21 cellular contexts compared by ENCODE assay signal in genomic region chr20:46743088-46743487, GRCh38. TPM values are rescaled to one million over a fixed set of nuclear protein-coding genes. Genes with fewer than 3 reads are reported as not detected.
A peak's percentile ranks its signal among the peaks of the same experiment; 100 is the strongest.
DNase-seq lines count a peak whose midpoint lies in the region; ATAC-seq, FAIRE-seq and TF ChIP-seq lines count a peak whose summit lies in the region.
"Had no signal": no experiment of that assay in that cellular context is flagged by ENCODE, and none has a peak within 500 bp of the region (broad histone marks: within the 10 kb centered on the region; RNA-seq: fewer than 3 reads in every experiment).

No MANE protein-coding gene starts in this region.

- H3K4me1 ChIP-seq in endodermal cell (ENCODE audit: control insufficient read depth, insufficient read depth, low read length) (no peaks in the 10 kb centered on the region), mesendoderm (ENCODE audit: control insufficient read depth, low read depth, low read length) (no peaks in the 10 kb centered on the region), smooth muscle cell (ENCODE audit: low read depth) (no peaks in the 10 kb centered on the region)
- H3K4me1 ChIP-seq: BLaER1 had no signal

- H2BK15ac ChIP-seq in mesendoderm (replicated peaks; ENCODE audit: low read depth): no peak overlapping the region

- no peak overlapping the region for H2BK120ac ChIP-seq in mesendoderm (ENCODE audit: low read depth, low read length)

- FAIRE-seq in HTR-8/SVneo (lab: Jason Lieb, UNC): peak; percentile 4
- FAIRE-seq: GM19239 had no signal

- 50 to 63% methylated on average over 5 of the region's 5 CpGs for WGBS in endodermal cell (ENCODE audit: insufficient coverage in 1 of 2, insufficient read length in 1 of 2), 2 experiments
- no CpG with 5 or more reads among the region's 5 CpGs for WGBS in mesendoderm (ENCODE audit: extremely low coverage, insufficient coverage, low lambda C conversion rate)
- WGBS in smooth muscle cell (ENCODE audit: low lambda C conversion rate): 39% methylated on average over 5 of the region's 5 CpGs

- H3K27ac Mint-ChIP-seq in endodermal cell: no peak overlapping the region
- no peak overlapping the region for H3K27ac Mint-ChIP-seq in stimulated activated naive B cell treated with anti-CD40 and anti-IgM and Interleukin-4, amounts not matched to agents 10 μg/mL and 1 μg/mL and 100 μg/mL, for 72 hours
- H3K27ac Mint-ChIP-seq: CD14-positive monocyte; CD4-positive, alpha-beta memory T cell; HFFc6 had no signal

- H3K9ac ChIP-seq in endodermal cell (ENCODE audit: extremely low read depth, low read length, poor library complexity, severe bottlenecking) (peak overlapping the region; percentile 3), mesendoderm (ENCODE audit: low read length) (no peak overlapping the region), smooth muscle cell (ENCODE audit: low read depth) (no peak overlapping the region)
- H3K9ac ChIP-seq: BLaER1, GM23248 had no signal

- peak overlapping the region; percentile 41 for H2AFZ ChIP-seq in smooth muscle cell (ENCODE audit: low read depth)
- H2AFZ ChIP-seq: GM23248 had no signal

- no peak overlapping the region for H3K4ac ChIP-seq in mesendoderm (ENCODE audit: low read depth, low read length)

- DNase-seq in HTR-8/SVneo (ENCODE audit: insufficient read length, low spot score): no peak
- DNase-seq in endodermal cell: peak; percentile 62
- peak; percentile 42 for DNase-seq in mesendoderm
- DNase-seq in smooth muscle cell (lab: John Stamatoyannopoulos, UW; ENCODE audit: unreplicated experiment): no peak
- DNase-seq in stimulated activated naive B cell treated with anti-CD40 and anti-IgM and Interleukin-4, amounts not matched to agents 10 μg/mL and 1 μg/mL and 100 μg/mL, for 72 hours: no peak
- no peak for DNase-seq in activated CD4-positive, alpha-beta T cell treated with anti-CD3 and anti-CD28 coated beads, Interleukin-2, amount 50 U/mL, for 48 hours
- DNase-seq in stimulated activated CD8-positive, alpha-beta memory T cell treated with anti-CD3 and anti-CD28 coated beads, Interleukin-4, amount 100 ng/mL, for 48 hours: no peak
- no peak for DNase-seq in SK-N-DZ (ENCODE audit: low spot score)
- DNase-seq: 8988T; CD4-positive, alpha-beta memory T cell; DMS153; DMS79; GF-D8; GM23248; H7; HFFc6 had no signal

- H3K36me3 Mint-ChIP-seq in endodermal cell (ENCODE audit: low read depth): no peaks in the 10 kb centered on the region
- H3K36me3 Mint-ChIP-seq in stimulated activated naive B cell treated with anti-CD40 and anti-IgM and Interleukin-4, amounts not matched to agents 10 μg/mL and 1 μg/mL and 100 μg/mL, for 72 hours: no peaks in the 10 kb centered on the region
- H3K36me3 Mint-ChIP-seq: CD14-positive monocyte; CD4-positive, alpha-beta memory T cell had no signal

- H3K4me2 ChIP-seq in mesendoderm (ENCODE audit: low read length): no peak overlapping the region
- H3K4me2 ChIP-seq in smooth muscle cell: no peak overlapping the region
- H3K4me2 ChIP-seq: BLaER1 had no signal

- H3K4me3 Mint-ChIP-seq in endodermal cell: no peak overlapping the region
- no peak overlapping the region for H3K4me3 Mint-ChIP-seq in stimulated activated naive B cell treated with anti-CD40 and anti-IgM and Interleukin-4, amounts not matched to agents 10 μg/mL and 1 μg/mL and 100 μg/mL, for 72 hours
- H3K4me3 Mint-ChIP-seq: CD4-positive, alpha-beta memory T cell; HFFc6 had no signal

- H3K27ac ChIP-seq in endodermal cell (ENCODE audit: low read depth, low read length) (no peak overlapping the region), mesendoderm (ENCODE audit: low read depth, low read length) (no peak overlapping the region), smooth muscle cell (ENCODE audit: low read depth) (no peak overlapping the region)
- H3K27ac ChIP-seq: BLaER1, GM23248 had no signal

- ATAC-seq in stimulated activated naive B cell treated with anti-CD40 and anti-IgM and Interleukin-4, amounts not matched to agents 10 μg/mL and 1 μg/mL and 100 μg/mL, for 72 hours (replicated peaks): no peak
- ATAC-seq: HCT116 had no signal

- H3K4me1 Mint-ChIP-seq in endodermal cell: peaks cover 8% of the 10 kb centered on the region
- no peaks in the 10 kb centered on the region for H3K4me1 Mint-ChIP-seq in stimulated activated naive B cell treated with anti-CD40 and anti-IgM and Interleukin-4, amounts not matched to agents 10 μg/mL and 1 μg/mL and 100 μg/mL, for 72 hours
- H3K4me1 Mint-ChIP-seq: CD14-positive monocyte; CD4-positive, alpha-beta memory T cell had no signal

- H3K36me3 ChIP-seq in endodermal cell (ENCODE audit: control insufficient read depth, insufficient read depth, low read length): no peaks in the 10 kb centered on the region
- H3K36me3 ChIP-seq in mesendoderm (ENCODE audit: control insufficient read depth, insufficient read depth, low read length): no peaks in the 10 kb centered on the region
- H3K36me3 ChIP-seq in smooth muscle cell (ENCODE audit: low read depth): no peaks in the 10 kb centered on the region
- H3K36me3 ChIP-seq: BLaER1 had no signal

- H3K27me3 Mint-ChIP-seq in endodermal cell (ENCODE audit: insufficient read depth): peaks cover 10% of the 10 kb centered on the region
- peaks cover 41 to 61% of the 10 kb centered on the region in 2 donors for H3K27me3 Mint-ChIP-seq in stimulated activated naive B cell treated with anti-CD40 and anti-IgM and Interleukin-4, amounts not matched to agents 10 μg/mL and 1 μg/mL and 100 μg/mL, for 72 hours

- H2BK5ac ChIP-seq in mesendoderm (ENCODE audit: low read length): no peak overlapping the region

- H3F3A ChIP-seq in smooth muscle cell (ENCODE audit: low read depth): peaks cover 6% of the 10 kb centered on the region

- no peak overlapping the region for H3K18ac ChIP-seq in mesendoderm (ENCODE audit: low read length)

- H3K79me2 ChIP-seq in mesendoderm (ENCODE audit: control insufficient read depth, insufficient read depth, low read length) (no peaks in the 10 kb centered on the region), smooth muscle cell (ENCODE audit: low read depth) (no peaks in the 10 kb centered on the region)

- no peak overlapping the region for H3K56ac ChIP-seq in mesendoderm (ENCODE audit: low read length)

- no peak for TF ChIP-seq CTCF in endodermal cell (conservative IDR thresholded peaks at IDR 0.05)
- no peak for TF ChIP-seq CTCF in smooth muscle cell (IDR thresholded peaks at IDR 0.05; ENCODE audit: borderline replicate concordance, insufficient read depth, poor library complexity, severe bottlenecking)

- no peaks in the 10 kb centered on the region for H3K9me3 Mint-ChIP-seq in endodermal cell
- H3K9me3 Mint-ChIP-seq in stimulated activated naive B cell treated with anti-CD40 and anti-IgM and Interleukin-4, amounts not matched to agents 10 μg/mL and 1 μg/mL and 100 μg/mL, for 72 hours: peaks cover 0 to 8% of the 10 kb centered on the region in 2 donors

- H4K8ac ChIP-seq in mesendoderm (ENCODE audit: low read depth, low read length): no peak overlapping the region

- H4K20me1 ChIP-seq in smooth muscle cell (ENCODE audit: low read depth): no peaks in the 10 kb centered on the region
- H4K20me1 ChIP-seq: BLaER1 had no signal

- no peak overlapping the region for H2AK5ac ChIP-seq in mesendoderm (ENCODE audit: low read length)

- no peaks in the 10 kb centered on the region for H3K79me1 ChIP-seq in mesendoderm (ENCODE audit: low read length)

- H3K4me3 ChIP-seq in endodermal cell (ENCODE audit: low read length): no peak overlapping the region
- H3K4me3 ChIP-seq in mesendoderm (ENCODE audit: low read length): no peak overlapping the region
- no peak overlapping the region for H3K4me3 ChIP-seq in smooth muscle cell
- H3K4me3 ChIP-seq: BLaER1, GM23248 had no signal

- no peak overlapping the region for H3K23ac ChIP-seq in mesendoderm (ENCODE audit: low read length)

- H3K9me3 ChIP-seq in endodermal cell (ENCODE audit: control insufficient read depth, low read length) (no peaks in the 10 kb centered on the region), smooth muscle cell (replicated peaks; ENCODE audit: low read depth) (no peaks in the 10 kb centered on the region)

- H3K27me3 ChIP-seq in endodermal cell (ENCODE audit: control insufficient read depth, insufficient read depth, low read length, poor library complexity, severe bottlenecking) (no peaks in the 10 kb centered on the region), mesendoderm (ENCODE audit: insufficient read depth, low read length, poor library complexity) (no peaks in the 10 kb centered on the region), smooth muscle cell (ENCODE audit: low read depth) (no peaks in the 10 kb centered on the region)
- H3K27me3 ChIP-seq: BLaER1 had no signal

- no peak overlapping the region for H4K5ac ChIP-seq in mesendoderm (ENCODE audit: low read length)

RNA-seq across cellular contexts. Expression of gene SLC2A10, which starts 33.6 kb away (rescaled TPM):
- total RNA-seq in endodermal cell (10 to 100 TPM; 12.4 to 19.6 TPM), smooth muscle cell (43.7 and 59.7 TPM in 2 replicates)
- 9.5 TPM for polyA plus RNA-seq in endodermal cell (2013, experiment 1 of 2)
- polyA plus RNA-seq in endodermal cell (2013, experiment 2 of 2): 9.9 TPM
- polyA plus RNA-seq in mesendoderm (2013, experiment 1 of 2): 5.1 TPM
- polyA plus RNA-seq in mesendoderm (2013, experiment 2 of 2): 5.4 TPM
- polyA plus RNA-seq in smooth muscle cell: 27.4 and 40.5 TPM in 2 replicates
- 0.17 and 0.45 TPM in 2 replicates for polyA plus RNA-seq in SK-N-DZ (2014; cell fraction: cytosol; rRNA removed)
- polyA plus RNA-seq in SK-N-DZ (2014; cell fraction: nucleus; rRNA removed): 0.13 and 4.5 TPM in 2 replicates
- total RNA-seq: A673; CD4-positive, alpha-beta memory T cell had no signal
- polyA plus RNA-seq: CD14-positive monocyte; CD4-positive, alpha-beta memory T cell had no signal

RNA-seq across cellular contexts. Expression of gene TP53RK, which starts 53.8 kb away (rescaled TPM):
- 1 to 10 TPM; 9.4 to 9.9 TPM for total RNA-seq in endodermal cell
- polyA plus RNA-seq in endodermal cell (2013, experiment 1 of 2): 18.7 TPM
- polyA plus RNA-seq in endodermal cell (2013, experiment 2 of 2): 15.2 TPM
- 19.1 TPM for polyA plus RNA-seq in mesendoderm (2013, experiment 1 of 2)
- polyA plus RNA-seq in mesendoderm (2013, experiment 2 of 2): 19.0 TPM
- 26.5 and 30.9 TPM in 2 replicates for total RNA-seq in smooth muscle cell
- 28.2 and 30.9 TPM in 2 replicates for polyA plus RNA-seq in smooth muscle cell
- polyA plus RNA-seq in SK-N-DZ (2014; cell fraction: cytosol; rRNA removed): 37.2 and 42.0 TPM in 2 replicates
- 22.1 and 23.2 TPM in 2 replicates for polyA plus RNA-seq in SK-N-DZ (2014; cell fraction: nucleus; rRNA removed)

Comparison
In these comparisons a context has a peak if more than half of its experiments do, and no peak if none do; other contexts are left out.
1. DNase-seq: peak in endodermal cell (single experiment) and mesendoderm (single experiment); none in HTR-8/SVneo (single experiment), smooth muscle cell (single experiment), stimulated activated naive B cell treated with anti-CD40 and anti-IgM and Interleukin-4, amounts not matched to agents 10 μg/mL and 1 μg/mL and 100 μg/mL, for 72 hours (single experiment), activated CD4-positive, alpha-beta T cell treated with anti-CD3 and anti-CD28 coated beads, Interleukin-2, amount 50 U/mL, for 48 hours (0 of 2), stimulated activated CD8-positive, alpha-beta memory T cell treated with anti-CD3 and anti-CD28 coated beads, Interleukin-4, amount 100 ng/mL, for 48 hours (single experiment) and SK-N-DZ (single experiment).